Comparison of ENCODE assay signal across 18 cellular contexts in the genomic region with DNA sequence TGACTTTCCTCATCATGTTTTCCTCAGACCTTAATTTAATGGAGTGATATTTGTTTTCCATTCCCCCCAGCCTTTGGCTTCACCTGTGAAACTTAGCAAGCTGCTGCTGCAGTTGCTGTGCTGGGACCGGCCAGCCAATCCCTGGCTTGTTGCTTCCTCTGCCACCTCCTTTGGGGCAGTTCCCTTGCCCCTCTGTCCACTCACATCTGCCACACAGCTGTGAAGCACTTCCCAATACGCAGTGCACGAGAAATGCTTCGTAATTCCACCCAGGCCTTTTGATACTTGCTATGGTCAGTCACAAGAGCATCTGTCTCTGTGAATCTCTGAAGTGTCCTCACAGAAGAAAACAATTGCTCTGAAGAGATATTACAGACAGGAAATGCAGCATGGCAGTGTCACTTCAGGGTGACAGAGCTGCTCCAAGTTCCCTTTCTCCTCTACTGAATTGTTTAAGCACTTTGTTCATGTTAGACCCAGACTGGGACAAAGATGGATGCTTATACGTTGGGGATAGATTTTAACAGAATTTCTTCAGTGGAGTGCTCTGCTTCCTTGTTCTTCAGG.
DNase-seq lines count a peak whose midpoint lies in the region; ATAC-seq, FAIRE-seq and TF ChIP-seq lines count a peak whose summit lies in the region.
"Had no signal": no experiment of that assay in that cellular context is flagged by ENCODE, and none has a peak within 500 bp of the region (broad histone marks: within the 10 kb centered on the region; RNA-seq: fewer than 3 reads in every experiment).

No MANE protein-coding gene starts in this region.

- no peaks in the 10 kb centered on the region for H3K9me2 ChIP-seq in SU-DHL-6 (replicated peaks; ENCODE audit: insufficient read depth, low read length)

- H3K4ac ChIP-seq in trophoblast cell (ENCODE audit: low read depth, low read length), result no peak overlapping the region

- no peaks in the 10 kb centered on the region for H3K9me3 ChIP-seq in SU-DHL-6 (ENCODE audit: insufficient read depth, low read length)
- H3K9me3 ChIP-seq in trophoblast cell (ENCODE audit: insufficient read depth, low read depth, low read length), result no peaks in the 10 kb centered on the region
- H3K9me3 ChIP-seq: BE2C, heart right ventricle, thoracic aorta had no signal

- no peaks in the 10 kb centered on the region for H3K36me3 Mint-ChIP-seq in CD14-positive monocyte

- no peaks in the 10 kb centered on the region for H4K20me1 ChIP-seq in SU-DHL-6 (ENCODE audit: low read depth, low read length)

- H3K4me2 ChIP-seq in SU-DHL-6 (ENCODE audit: low read depth, low read length, poor library complexity, severe bottlenecking) (peak overlapping the region; percentile 14), trophoblast cell (ENCODE audit: low read length) (no peak overlapping the region)
- H3K4me2 ChIP-seq: PC-9 had no signal

- peaks cover 9% of the 10 kb centered on the region for H3F3A ChIP-seq in SU-DHL-6 (ENCODE audit: insufficient read depth)

- peak overlapping the region; percentile 53 to 62 for H3K4me3 Mint-ChIP-seq in CD14-positive monocyte
- H3K4me3 Mint-ChIP-seq: immature natural killer cell; T-helper 2 cell treated with Interferon-gamma antibody and Interleukin-4, amounts not matched to agents 5 μg/mL and 100 μg/mL, for 36 hours had no signal

- no peak overlapping the region for H4K12ac ChIP-seq in trophoblast cell (ENCODE audit: low read depth, low read length)

- H3K27ac Mint-ChIP-seq in CD14-positive monocyte, result peak overlapping the region; percentile 72 to 94 (median 91)
- H3K27ac Mint-ChIP-seq: activated naive CD4-positive, alpha-beta T cell treated with anti-CD3 and anti-CD28 coated beads, Interleukin-2, amount 50 U/mL, for 72 hours; T-helper 2 cell treated with Interferon-gamma antibody and Interleukin-4, amounts not matched to agents 5 μg/mL and 100 μg/mL, for 36 hours had no signal

- H3K4me1 Mint-ChIP-seq in CD14-positive monocyte, result peaks cover 61% of the 10 kb centered on the region

- H3K9ac ChIP-seq in SU-DHL-6 (ENCODE audit: low read length), result no peak overlapping the region
- H3K9ac ChIP-seq in trophoblast cell (ENCODE audit: low read length), result no peak overlapping the region

- H3K27me3 ChIP-seq in SU-DHL-6 (ENCODE audit: low read length), result no peaks in the 10 kb centered on the region
- no peaks in the 10 kb centered on the region for H3K27me3 ChIP-seq in trophoblast cell (ENCODE audit: insufficient read depth, low read length)
- H3K27me3 ChIP-seq: BE2C, heart right ventricle had no signal

- peaks cover 2 to 3% of the 10 kb centered on the region in 2 experiments for H3K4me1 ChIP-seq in trophoblast cell (ENCODE audit: control insufficient read depth in 1 of 2, insufficient read depth in 2 of 2, low read length in 2 of 2)
- H3K4me1 ChIP-seq: BE2C had no signal

- H3K27ac ChIP-seq in SU-DHL-6 (ENCODE audit: low read depth, low read length) (peak overlapping the region; percentile 85; the same call in 1 of the 2 replicates), trophoblast cell (ENCODE audit: low read depth, low read length) (no peak overlapping the region)
- H3K27ac ChIP-seq: PC-9, thoracic aorta had no signal

- no peak overlapping the region for H3K4me3 ChIP-seq in SU-DHL-6 (ENCODE audit: insufficient read depth, low read length, poor library complexity, severe bottlenecking)
- H3K4me3 ChIP-seq in trophoblast cell (ENCODE audit: low read depth, low read length), result no peak overlapping the region
- H3K4me3 ChIP-seq: heart right ventricle, PC-9, thoracic aorta had no signal

- no peak overlapping the region for H2AK5ac ChIP-seq in trophoblast cell (ENCODE audit: low read length)

- H2BK12ac ChIP-seq in trophoblast cell (ENCODE audit: low read length), result peak overlapping the region; percentile 15

- no peaks in the 10 kb centered on the region for H3K27me3 Mint-ChIP-seq in CD14-positive monocyte (ENCODE audit: low read depth in 3 of 3)

- TF ChIP-seq CTCF in CD14-positive monocyte (IDR thresholded peaks at IDR 0.05) (no peak), SU-DHL-6 (IDR thresholded peaks at IDR 0.05; ENCODE audit: insufficient read depth, low read length, poor library complexity, severe bottlenecking) (no peak)

- H3K79me2 ChIP-seq in SU-DHL-6 (ENCODE audit: insufficient read depth, low read length) (no peaks in the 10 kb centered on the region), trophoblast cell (ENCODE audit: control insufficient read depth, insufficient read depth, low read length, poor library complexity) (no peaks in the 10 kb centered on the region)

- H2BK5ac ChIP-seq in trophoblast cell (ENCODE audit: low read depth, low read length, poor library complexity), result no peak overlapping the region

- no peak overlapping the region for H4K8ac ChIP-seq in trophoblast cell (ENCODE audit: low read depth, low read length)

- H3K79me1 ChIP-seq in trophoblast cell (ENCODE audit: low read length), result peaks cover 2% of the 10 kb centered on the region

- no peak for ATAC-seq in HG02840 (IDR thresholded peaks at IDR 0.05; ENCODE audit: low FRiP score, unreplicated experiment)
- ATAC-seq: activated naive CD4-positive, alpha-beta T cell treated with anti-CD3 and anti-CD28 coated beads, Interleukin-2, amount 50 U/mL, for 72 hours; HCT116; heart right ventricle had no signal

- no peak overlapping the region for H4K91ac ChIP-seq in trophoblast cell (ENCODE audit: low read depth, low read length)

- peaks cover 0 to 2% (median 0%) of the 10 kb centered on the region in 7 donors for H3K9me3 Mint-ChIP-seq in CD14-positive monocyte
- H3K9me3 Mint-ChIP-seq: immature natural killer cell had no signal

- H3K36me3 ChIP-seq in SU-DHL-6 (ENCODE audit: low read length) (no peaks in the 10 kb centered on the region), trophoblast cell (ENCODE audit: control insufficient read depth in 1 of 2, insufficient read depth in 2 of 2, low read length in 2 of 2) (no peaks in the 10 kb centered on the region)
- H3K36me3 ChIP-seq: BE2C, heart right ventricle, thoracic aorta had no signal

- WGBS in trophoblast cell (ENCODE audit: extremely low coverage, insufficient coverage, insufficient read length), result no CpG with 5 or more reads among the region's 5 CpGs

- H3K14ac ChIP-seq in trophoblast cell (ENCODE audit: low read length), result no peak overlapping the region

- no peak for TF ChIP-seq POLR2A in GM12892 (IDR thresholded peaks at IDR 0.05; ENCODE audit: low read depth, low read length)

- no peak overlapping the region for H2BK120ac ChIP-seq in trophoblast cell (ENCODE audit: insufficient read depth, low read length, poor library complexity)

- intact Hi-C loops in CD14-positive monocyte (cut with micrococcal nuclease), result loop anchor here in 1 of 2 donors (5.0 kb wide), 1 partner anchor 35 kb away; no protein-coding TSS in a partner anchor

- DNase-seq in CD14-positive monocyte (ENCODE audit: low spot score), result peak; percentile 54
- DNase-seq in GM12892 (ENCODE audit: insufficient read length), result no peak
- DNase-seq in trophoblast cell, result no peak
- DNase-seq in HUDEP-2 (lab: John Stamatoyannopoulos, UW; ENCODE audit: unreplicated experiment in 76 of 76), result no peak
- no peak for DNase-seq in activated effector memory CD4-positive, alpha-beta T cell treated with anti-CD3 and anti-CD28 coated beads, Interleukin-2, amount 50 U/mL, for 16 hours
- DNase-seq: BE2C; heart right ventricle; immature natural killer cell; NCI-H1092 treated with DMSO at 0.1 percent for 48 hours; NCI-H69; PC-9; stimulated activated CD4-positive, alpha-beta T cell treated with anti-CD3 and anti-CD28 coated beads, Interleukin-15, amount 100 ng/mL, for 24 hours had no signal

- peak; percentile 42 for FAIRE-seq in GM12892 (lab: Jason Lieb, UNC)

- H2AFZ ChIP-seq in SU-DHL-6 (ENCODE audit: low read depth, low read length, severe bottlenecking) (peak overlapping the region; percentile 52), trophoblast cell (ENCODE audit: insufficient read depth, low read length, poor library complexity) (no peak overlapping the region)
- H2AFZ ChIP-seq: PC-9 had no signal

- no peak overlapping the region for H3K18ac ChIP-seq in trophoblast cell (ENCODE audit: low read length)

- no peak overlapping the region for H3K23ac ChIP-seq in trophoblast cell (ENCODE audit: low read length)
